1 cellular context compared by ENCODE assay signal in the genomic region with DNA sequence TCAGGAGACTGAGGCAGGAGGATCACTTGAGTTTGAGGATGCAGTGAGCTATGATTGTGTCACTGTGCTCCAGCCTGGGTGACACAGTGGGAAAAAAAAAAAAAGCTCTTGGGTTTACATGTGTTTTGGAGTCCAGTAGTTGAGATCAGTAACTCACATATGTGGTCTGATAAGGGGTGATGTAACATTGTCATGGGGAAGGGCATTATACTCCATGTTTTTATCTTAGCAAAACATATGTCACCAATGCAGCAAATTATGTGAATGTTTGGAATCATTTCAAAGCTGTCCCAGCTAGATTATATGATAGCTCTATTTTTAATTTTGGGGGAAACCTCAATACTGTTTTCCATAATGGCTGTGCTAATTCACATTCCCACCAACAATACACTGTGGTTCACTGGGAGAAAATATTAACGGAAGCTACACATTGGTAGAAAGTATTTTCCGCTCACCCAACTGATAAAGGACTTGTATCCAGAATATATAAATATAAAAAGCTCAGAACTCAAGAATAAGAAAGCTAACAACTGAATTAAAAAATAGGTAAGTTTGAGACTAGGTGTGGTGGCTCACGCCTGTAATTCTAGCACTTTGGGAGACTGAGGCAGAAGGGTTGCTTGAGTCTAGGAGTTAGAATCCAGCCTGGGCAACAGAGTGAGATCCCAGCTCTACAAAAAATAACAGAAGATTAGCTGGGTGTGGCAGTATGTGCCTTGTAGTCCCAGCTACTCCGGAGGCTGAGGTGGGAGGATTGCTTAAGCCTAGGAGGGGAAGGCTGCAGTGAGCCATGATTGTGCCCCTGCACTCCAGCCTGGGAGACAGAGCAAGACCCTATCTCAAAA.
TF ChIP-seq lines count a peak whose summit lies in the region.

No MANE protein-coding gene starts in this region.

TF ChIP-seq in K562, 482 proteins besides CTCF, POLR2A, EP300 and RAD21 (continued from another document and continues in another):
- TF ChIP-seq, protein P1, sequence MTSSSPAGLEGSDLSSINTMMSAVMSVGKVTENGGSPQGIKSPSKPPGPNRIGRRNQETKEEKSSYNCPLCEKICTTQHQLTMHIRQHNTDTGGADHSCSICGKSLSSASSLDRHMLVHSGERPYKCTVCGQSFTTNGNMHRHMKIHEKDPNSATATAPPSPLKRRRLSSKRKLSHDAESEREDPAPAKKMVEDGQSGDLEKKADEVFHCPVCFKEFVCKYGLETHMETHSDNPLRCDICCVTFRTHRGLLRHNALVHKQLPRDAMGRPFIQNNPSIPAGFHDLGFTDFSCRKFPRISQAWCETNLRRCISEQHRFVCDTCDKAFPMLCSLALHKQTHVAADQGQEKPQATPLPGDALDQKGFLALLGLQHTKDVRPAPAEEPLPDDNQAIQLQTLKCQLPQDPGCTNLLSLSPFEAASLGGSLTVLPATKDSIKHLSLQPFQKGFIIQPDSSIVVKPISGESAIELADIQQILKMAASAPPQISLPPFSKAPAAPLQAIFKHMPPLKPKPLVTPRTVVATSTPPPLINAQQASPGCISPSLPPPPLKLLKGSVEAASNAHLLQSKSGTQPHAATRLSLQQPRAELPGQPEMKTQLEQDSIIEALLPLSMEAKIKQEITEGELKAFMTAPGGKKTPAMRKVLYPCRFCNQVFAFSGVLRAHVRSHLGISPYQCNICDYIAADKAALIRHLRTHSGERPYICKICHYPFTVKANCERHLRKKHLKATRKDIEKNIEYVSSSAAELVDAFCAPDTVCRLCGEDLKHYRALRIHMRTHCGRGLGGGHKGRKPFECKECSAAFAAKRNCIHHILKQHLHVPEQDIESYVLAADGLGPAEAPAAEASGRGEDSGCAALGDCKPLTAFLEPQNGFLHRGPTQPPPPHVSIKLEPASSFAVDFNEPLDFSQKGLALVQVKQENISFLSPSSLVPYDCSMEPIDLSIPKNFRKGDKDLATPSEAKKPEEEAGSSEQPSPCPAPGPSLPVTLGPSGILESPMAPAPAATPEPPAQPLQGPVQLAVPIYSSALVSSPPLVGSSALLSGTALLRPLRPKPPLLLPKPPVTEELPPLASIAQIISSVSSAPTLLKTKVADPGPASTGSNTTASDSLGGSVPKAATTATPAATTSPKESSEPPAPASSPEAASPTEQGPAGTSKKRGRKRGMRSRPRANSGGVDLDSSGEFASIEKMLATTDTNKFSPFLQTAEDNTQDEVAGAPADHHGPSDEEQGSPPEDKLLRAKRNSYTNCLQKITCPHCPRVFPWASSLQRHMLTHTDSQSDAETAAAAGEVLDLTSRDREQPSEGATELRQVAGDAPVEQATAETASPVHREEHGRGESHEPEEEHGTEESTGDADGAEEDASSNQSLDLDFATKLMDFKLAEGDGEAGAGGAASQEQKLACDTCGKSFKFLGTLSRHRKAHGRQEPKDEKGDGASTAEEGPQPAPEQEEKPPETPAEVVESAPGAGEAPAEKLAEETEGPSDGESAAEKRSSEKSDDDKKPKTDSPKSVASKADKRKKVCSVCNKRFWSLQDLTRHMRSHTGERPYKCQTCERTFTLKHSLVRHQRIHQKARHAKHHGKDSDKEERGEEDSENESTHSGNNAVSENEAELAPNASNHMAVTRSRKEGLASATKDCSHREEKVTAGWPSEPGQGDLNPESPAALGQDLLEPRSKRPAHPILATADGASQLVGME (CRISPR knock-in tag; IDR thresholded peaks at IDR 0.05): no peak
- TF ChIP-seq, protein P2, sequence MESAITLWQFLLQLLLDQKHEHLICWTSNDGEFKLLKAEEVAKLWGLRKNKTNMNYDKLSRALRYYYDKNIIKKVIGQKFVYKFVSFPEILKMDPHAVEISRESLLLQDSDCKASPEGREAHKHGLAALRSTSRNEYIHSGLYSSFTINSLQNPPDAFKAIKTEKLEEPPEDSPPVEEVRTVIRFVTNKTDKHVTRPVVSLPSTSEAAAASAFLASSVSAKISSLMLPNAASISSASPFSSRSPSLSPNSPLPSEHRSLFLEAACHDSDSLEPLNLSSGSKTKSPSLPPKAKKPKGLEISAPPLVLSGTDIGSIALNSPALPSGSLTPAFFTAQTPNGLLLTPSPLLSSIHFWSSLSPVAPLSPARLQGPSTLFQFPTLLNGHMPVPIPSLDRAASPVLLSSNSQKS (CRISPR knock-in tag; IDR thresholded peaks at IDR 0.05): no peak
- no peak for TF ChIP-seq GTF2F1 (IDR thresholded peaks at IDR 0.05; ENCODE audit: low read depth, low read length)
- TF ChIP-seq PBX2 (CRISPR knock-in tag; IDR thresholded peaks at IDR 0.05; ENCODE audit: low read depth): no peak
- peak; percentile 49 for TF ChIP-seq PBX2 (tag; conservative IDR thresholded peaks at IDR 0.05; ENCODE audit: low read depth)
- TF ChIP-seq PPARD (CRISPR knock-in tag; IDR thresholded peaks at IDR 0.05): no peak
- no peak for TF ChIP-seq ZNF274 (IDR thresholded peaks at IDR 0.05; ENCODE audit: borderline replicate concordance, low read depth, low read length)
- no peak for TF ChIP-seq HDGF (IDR thresholded peaks at IDR 0.05)
- TF ChIP-seq MYBL2 (IDR thresholded peaks at IDR 0.05; ENCODE audit: low read depth): no peak
- TF ChIP-seq MYBL2 (CRISPR knock-in tag; IDR thresholded peaks at IDR 0.05; ENCODE audit: borderline replicate concordance): no peak
- TF ChIP-seq, protein P3, sequence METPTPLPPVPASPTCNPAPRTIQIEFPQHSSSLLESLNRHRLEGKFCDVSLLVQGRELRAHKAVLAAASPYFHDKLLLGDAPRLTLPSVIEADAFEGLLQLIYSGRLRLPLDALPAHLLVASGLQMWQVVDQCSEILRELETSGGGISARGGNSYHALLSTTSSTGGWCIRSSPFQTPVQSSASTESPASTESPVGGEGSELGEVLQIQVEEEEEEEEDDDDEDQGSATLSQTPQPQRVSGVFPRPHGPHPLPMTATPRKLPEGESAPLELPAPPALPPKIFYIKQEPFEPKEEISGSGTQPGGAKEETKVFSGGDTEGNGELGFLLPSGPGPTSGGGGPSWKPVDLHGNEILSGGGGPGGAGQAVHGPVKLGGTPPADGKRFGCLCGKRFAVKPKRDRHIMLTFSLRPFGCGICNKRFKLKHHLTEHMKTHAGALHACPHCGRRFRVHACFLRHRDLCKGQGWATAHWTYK (CRISPR knock-in tag; IDR thresholded peaks at IDR 0.05): no peak
- no peak for TF ChIP-seq ZNF23 (CRISPR knock-in tag; IDR thresholded peaks at IDR 0.05)
- TF ChIP-seq ZKSCAN1 (IDR thresholded peaks at IDR 0.05; ENCODE audit: low read depth, low read length): no peak
- TF ChIP-seq SLC30A9 (CRISPR knock-in tag; IDR thresholded peaks at IDR 0.05): no peak
- no peak for TF ChIP-seq YBX1 (IDR thresholded peaks at IDR 0.05)
- TF ChIP-seq SAP30 (IDR thresholded peaks at IDR 0.05; ENCODE audit: borderline replicate concordance, insufficient read depth, low read depth, low read length, poor library complexity, severe bottlenecking): no peak
- TF ChIP-seq ZNF561 (CRISPR knock-in tag; conservative IDR thresholded peaks at IDR 0.05): no peak
- TF ChIP-seq RFX5 (IDR thresholded peaks at IDR 0.05; ENCODE audit: low read depth, low read length): no peak
- TF ChIP-seq BCOR (IDR thresholded peaks at IDR 0.05): peak; percentile 43
- TF ChIP-seq PCBP2 (IDR thresholded peaks at IDR 0.05; ENCODE audit: low read depth, low read length, poor library complexity, severe bottlenecking): no peak
- no peak for TF ChIP-seq SPI1 (IDR thresholded peaks at IDR 0.05; ENCODE audit: borderline replicate concordance, low read depth, low read length)
- TF ChIP-seq ZNF311 (CRISPR knock-in tag; IDR thresholded peaks at IDR 0.05): peak; percentile 82
- TF ChIP-seq SMAD4 (CRISPR knock-in tag; conservative IDR thresholded peaks at IDR 0.05): peak; percentile 83
- peak; percentile 97 for TF ChIP-seq DPF2 (IDR thresholded peaks at IDR 0.05)
- TF ChIP-seq, protein P4, sequence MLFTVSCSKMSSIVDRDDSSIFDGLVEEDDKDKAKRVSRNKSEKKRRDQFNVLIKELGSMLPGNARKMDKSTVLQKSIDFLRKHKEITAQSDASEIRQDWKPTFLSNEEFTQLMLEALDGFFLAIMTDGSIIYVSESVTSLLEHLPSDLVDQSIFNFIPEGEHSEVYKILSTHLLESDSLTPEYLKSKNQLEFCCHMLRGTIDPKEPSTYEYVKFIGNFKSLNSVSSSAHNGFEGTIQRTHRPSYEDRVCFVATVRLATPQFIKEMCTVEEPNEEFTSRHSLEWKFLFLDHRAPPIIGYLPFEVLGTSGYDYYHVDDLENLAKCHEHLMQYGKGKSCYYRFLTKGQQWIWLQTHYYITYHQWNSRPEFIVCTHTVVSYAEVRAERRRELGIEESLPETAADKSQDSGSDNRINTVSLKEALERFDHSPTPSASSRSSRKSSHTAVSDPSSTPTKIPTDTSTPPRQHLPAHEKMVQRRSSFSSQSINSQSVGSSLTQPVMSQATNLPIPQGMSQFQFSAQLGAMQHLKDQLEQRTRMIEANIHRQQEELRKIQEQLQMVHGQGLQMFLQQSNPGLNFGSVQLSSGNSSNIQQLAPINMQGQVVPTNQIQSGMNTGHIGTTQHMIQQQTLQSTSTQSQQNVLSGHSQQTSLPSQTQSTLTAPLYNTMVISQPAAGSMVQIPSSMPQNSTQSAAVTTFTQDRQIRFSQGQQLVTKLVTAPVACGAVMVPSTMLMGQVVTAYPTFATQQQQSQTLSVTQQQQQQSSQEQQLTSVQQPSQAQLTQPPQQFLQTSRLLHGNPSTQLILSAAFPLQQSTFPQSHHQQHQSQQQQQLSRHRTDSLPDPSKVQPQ (CRISPR knock-in tag; IDR thresholded peaks at IDR 0.05; ENCODE audit: borderline replicate concordance): no peak
- no peak for TF ChIP-seq ZFP30 (CRISPR knock-in tag; IDR thresholded peaks at IDR 0.05; ENCODE audit: borderline replicate concordance)
- no peak for TF ChIP-seq GABPB1 (CRISPR knock-in tag; IDR thresholded peaks at IDR 0.05)
- no peak for TF ChIP-seq PHF8 (IDR thresholded peaks at IDR 0.05; ENCODE audit: borderline replicate concordance, low read length)
- TF ChIP-seq GTF2A2 (tag; IDR thresholded peaks at IDR 0.05): no peak
- TF ChIP-seq BRF1 (IDR thresholded peaks at IDR 0.05; ENCODE audit: borderline replicate concordance, extremely low read depth, insufficient read length): no peak
- peak; percentile 93 for TF ChIP-seq NCOR1 (IDR thresholded peaks at IDR 0.05)
- peak; percentile 79 for TF ChIP-seq MEIS2 (IDR thresholded peaks at IDR 0.05; ENCODE audit: partially characterized antibody)
- TF ChIP-seq ZNF134 (CRISPR knock-in tag; conservative IDR thresholded peaks at IDR 0.05): no peak
- TF ChIP-seq, protein P5, sequence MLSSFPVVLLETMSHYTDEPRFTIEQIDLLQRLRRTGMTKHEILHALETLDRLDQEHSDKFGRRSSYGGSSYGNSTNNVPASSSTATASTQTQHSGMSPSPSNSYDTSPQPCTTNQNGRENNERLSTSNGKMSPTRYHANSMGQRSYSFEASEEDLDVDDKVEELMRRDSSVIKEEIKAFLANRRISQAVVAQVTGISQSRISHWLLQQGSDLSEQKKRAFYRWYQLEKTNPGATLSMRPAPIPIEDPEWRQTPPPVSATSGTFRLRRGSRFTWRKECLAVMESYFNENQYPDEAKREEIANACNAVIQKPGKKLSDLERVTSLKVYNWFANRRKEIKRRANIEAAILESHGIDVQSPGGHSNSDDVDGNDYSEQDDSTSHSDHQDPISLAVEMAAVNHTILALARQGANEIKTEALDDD (IDR thresholded peaks at IDR 0.05): no peak
- TF ChIP-seq TCFL5 (CRISPR knock-in tag; conservative IDR thresholded peaks at IDR 0.05): no peak; the same call in 1 of the 2 replicates
- TF ChIP-seq ZFX (CRISPR knock-in tag; IDR thresholded peaks at IDR 0.05): no peak
- 0 out of 2 replicates have a peak, but pooled peaks have one; percentile 35 for TF ChIP-seq ZNF41 (CRISPR knock-in tag; conservative IDR thresholded peaks at IDR 0.05)
- TF ChIP-seq, protein P6, sequence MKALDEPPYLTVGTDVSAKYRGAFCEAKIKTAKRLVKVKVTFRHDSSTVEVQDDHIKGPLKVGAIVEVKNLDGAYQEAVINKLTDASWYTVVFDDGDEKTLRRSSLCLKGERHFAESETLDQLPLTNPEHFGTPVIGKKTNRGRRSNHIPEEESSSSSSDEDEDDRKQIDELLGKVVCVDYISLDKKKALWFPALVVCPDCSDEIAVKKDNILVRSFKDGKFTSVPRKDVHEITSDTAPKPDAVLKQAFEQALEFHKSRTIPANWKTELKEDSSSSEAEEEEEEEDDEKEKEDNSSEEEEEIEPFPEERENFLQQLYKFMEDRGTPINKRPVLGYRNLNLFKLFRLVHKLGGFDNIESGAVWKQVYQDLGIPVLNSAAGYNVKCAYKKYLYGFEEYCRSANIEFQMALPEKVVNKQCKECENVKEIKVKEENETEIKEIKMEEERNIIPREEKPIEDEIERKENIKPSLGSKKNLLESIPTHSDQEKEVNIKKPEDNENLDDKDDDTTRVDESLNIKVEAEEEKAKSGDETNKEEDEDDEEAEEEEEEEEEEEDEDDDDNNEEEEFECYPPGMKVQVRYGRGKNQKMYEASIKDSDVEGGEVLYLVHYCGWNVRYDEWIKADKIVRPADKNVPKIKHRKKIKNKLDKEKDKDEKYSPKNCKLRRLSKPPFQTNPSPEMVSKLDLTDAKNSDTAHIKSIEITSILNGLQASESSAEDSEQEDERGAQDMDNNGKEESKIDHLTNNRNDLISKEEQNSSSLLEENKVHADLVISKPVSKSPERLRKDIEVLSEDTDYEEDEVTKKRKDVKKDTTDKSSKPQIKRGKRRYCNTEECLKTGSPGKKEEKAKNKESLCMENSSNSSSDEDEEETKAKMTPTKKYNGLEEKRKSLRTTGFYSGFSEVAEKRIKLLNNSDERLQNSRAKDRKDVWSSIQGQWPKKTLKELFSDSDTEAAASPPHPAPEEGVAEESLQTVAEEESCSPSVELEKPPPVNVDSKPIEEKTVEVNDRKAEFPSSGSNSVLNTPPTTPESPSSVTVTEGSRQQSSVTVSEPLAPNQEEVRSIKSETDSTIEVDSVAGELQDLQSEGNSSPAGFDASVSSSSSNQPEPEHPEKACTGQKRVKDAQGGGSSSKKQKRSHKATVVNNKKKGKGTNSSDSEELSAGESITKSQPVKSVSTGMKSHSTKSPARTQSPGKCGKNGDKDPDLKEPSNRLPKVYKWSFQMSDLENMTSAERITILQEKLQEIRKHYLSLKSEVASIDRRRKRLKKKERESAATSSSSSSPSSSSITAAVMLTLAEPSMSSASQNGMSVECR (CRISPR knock-in tag; IDR thresholded peaks at IDR 0.05): no peak
- TF ChIP-seq MXI1 (IDR thresholded peaks at IDR 0.05; ENCODE audit: low read depth, low read length): no peak
